27 cellular contexts compared by ENCODE assay signal in genomic region chr3:114441386-114441785, GRCh38.
DNase-seq lines count a peak whose midpoint lies in the region; ATAC-seq, FAIRE-seq and TF ChIP-seq lines count a peak whose summit lies in the region.
"Had no signal": no experiment of that assay in that cellular context is flagged by ENCODE, and none has a peak within 500 bp of the region (broad histone marks: within the 10 kb centered on the region; RNA-seq: fewer than 3 reads in every experiment).

No MANE protein-coding gene starts in this region.

- TF ChIP-seq POLR2A in testis (IDR thresholded peaks at IDR 0.05) = no peak

- TF ChIP-seq CTCF in right atrium auricular region (IDR thresholded peaks at IDR 0.05) (no peak), testis (IDR thresholded peaks at IDR 0.05) (no peak)

- H3K9me3 ChIP-seq in right atrium auricular region (no peaks in the 10 kb centered on the region), testis (no peaks in the 10 kb centered on the region)
- H3K9me3 ChIP-seq: heart right ventricle, lower lobe of right lung, MG63, thyroid gland had no signal

- intact Hi-C loops in Right ventricle myocardium superior (cut with DNase I) (no loop called here), testis (cut with DNase I; ENCODE audit: low total_unique reads) (no loop called here)

- peaks cover 0 to 49% of the 10 kb centered on the region in 2 donors for H3K4me1 ChIP-seq in right atrium auricular region
- peaks cover 48% of the 10 kb centered on the region for H3K4me1 ChIP-seq in testis

- no peak for DNase-seq in Right ventricle myocardium superior
- no peak for DNase-seq in right atrium auricular region (ENCODE audit: low spot score)
- DNase-seq in astrocyte of the hippocampus (ENCODE audit: low read depth, low spot score) = peak; percentile 32
- peak; percentile 41 for DNase-seq in myocyte (ENCODE audit: low read depth)
- DNase-seq in testis = no peak
- no peak for DNase-seq in urothelium cell line (ENCODE audit: low spot score)
- no peak for DNase-seq in NCI-H748 treated with DMSO at 0.1 percent for 48 hours (lab: John Stamatoyannopoulos, UW)
- DNase-seq: 8988T; activated CD4-positive, alpha-beta T cell treated with anti-CD3 and anti-CD28 coated beads, Interleukin-2, amount 50 U/mL, for 1 hour; activated naive CD4-positive, alpha-beta T cell treated with anti-CD3 and anti-CD28 coated beads, Interleukin-2, amount 10 ng/mL, durations not matched to agents 7 days and 5 days; amniotic stem cell; CD8-positive, alpha-beta T cell; effector memory CD8-positive, alpha-beta T cell; foreskin fibroblast; H7; heart right ventricle; KBM-7; kidney glomerular epithelial cell; lower lobe of right lung; MG63; NCI-H1417 treated with DMSO at 0.1 percent for 48 hours; NCI-H2107; PC-9; SHP77 had no signal

- H3K27ac ChIP-seq in right atrium auricular region (no peak overlapping the region), testis (peak overlapping the region; percentile 2 to 32)
- H3K27ac ChIP-seq: coronary artery, lower lobe of right lung, PC-9, thyroid gland had no signal

- no peaks in the 10 kb centered on the region for H3K36me3 ChIP-seq in right atrium auricular region
- H3K36me3 ChIP-seq in testis (ENCODE audit: low read depth, missing control alignments) = no peaks in the 10 kb centered on the region
- H3K36me3 ChIP-seq: heart right ventricle, lower lobe of right lung, MG63, thyroid gland had no signal

- no peak overlapping the region for H3K4me3 ChIP-seq in right atrium auricular region
- no peak overlapping the region for H3K4me3 ChIP-seq in testis
- H3K4me3 ChIP-seq: coronary artery, heart right ventricle, lower lobe of right lung, MG63, PC-9, thyroid gland had no signal

- H3K27me3 ChIP-seq in right atrium auricular region (no peaks in the 10 kb centered on the region), testis (no peaks in the 10 kb centered on the region)
- H3K27me3 ChIP-seq: heart right ventricle, MG63, thyroid gland had no signal

- WGBS in testis, 2 donors = 77 to 88% methylated on average over 10 of the region's 10 CpGs

- ATAC-seq in Right ventricle myocardium superior (ENCODE audit: poor library complexity) (peak; percentile 26), GM21619 (IDR thresholded peaks at IDR 0.05; ENCODE audit: unreplicated experiment) (no peak)
- ATAC-seq: CD8-positive, alpha-beta T cell; effector memory CD8-positive, alpha-beta T cell had no signal

- FAIRE-seq in urothelium cell line (lab: Jason Lieb, UNC) = no peak

Comparison
In these comparisons a context has a peak if more than half of its experiments do, and no peak if none do; other contexts are left out.
1. DNase-seq: peak in astrocyte of the hippocampus (single experiment) and myocyte (single experiment); none in Right ventricle myocardium superior (single experiment), right atrium auricular region (single experiment), testis (single experiment), urothelium cell line (single experiment) and NCI-H748 treated with DMSO at 0.1 percent for 48 hours (single experiment).
2. H3K27ac ChIP-seq: peak in testis (2 of 2); none in right atrium auricular region (0 of 2).